In genomic region chr3:196489747-196490146, GRCh38 we compare ENCODE assay signal across 1 cellular context.
TF ChIP-seq lines count a peak whose summit lies in the region.

No MANE protein-coding gene starts in this region.

TF ChIP-seq in GM23338, 12 proteins besides CTCF, POLR2A, EP300 and RAD21 (continued from another document):
- TF ChIP-seq ZNF462 (CRISPR knock-in tag; IDR thresholded peaks at IDR 0.05), result no peak
- TF ChIP-seq NANOG (IDR thresholded peaks at IDR 0.05; ENCODE audit: borderline replicate concordance), result no peak
- TF ChIP-seq POLR2AphosphoS5 (IDR thresholded peaks at IDR 0.05; ENCODE audit: low read depth), result no peak
- TF ChIP-seq ZNF114 (CRISPR knock-in tag; IDR thresholded peaks at IDR 0.05), result no peak
- TF ChIP-seq ETS1 (IDR thresholded peaks at IDR 0.05), result no peak
- TF ChIP-seq REST (IDR thresholded peaks at IDR 0.05; ENCODE audit: unreplicated experiment), result no peak
- TF ChIP-seq STAT1 (IDR thresholded peaks at IDR 0.05; ENCODE audit: unreplicated experiment), result no peak
